7 cellular contexts compared by ENCODE assay signal in the genomic region with DNA sequence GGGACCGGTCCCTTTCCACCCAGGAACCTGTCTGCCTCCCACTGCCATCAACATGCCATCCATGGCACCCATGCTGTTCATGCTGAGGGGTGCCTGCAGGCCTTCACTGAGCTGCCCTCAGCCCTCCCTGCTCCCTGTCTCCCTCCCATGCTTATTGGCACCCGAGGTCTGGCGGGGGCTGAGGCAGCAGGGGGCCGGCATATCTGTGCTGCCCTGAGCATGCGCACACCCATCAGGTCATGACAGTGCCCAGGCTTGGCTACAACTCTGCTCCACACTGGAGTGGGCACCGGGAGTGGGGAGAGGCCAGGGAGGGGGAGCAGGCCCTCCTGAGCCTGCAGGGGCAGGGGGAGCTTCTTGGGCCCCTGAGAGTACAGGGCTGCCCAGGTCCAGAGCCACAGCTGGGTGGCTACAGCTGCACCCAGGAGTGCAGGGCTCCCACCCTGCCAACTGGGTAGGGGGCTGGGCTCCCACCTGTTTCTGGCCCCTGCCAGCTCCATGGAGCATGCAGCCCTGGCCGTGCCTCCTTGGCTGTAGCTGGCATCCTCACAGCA.
"Had no signal": no experiment of that assay in that cellular context is flagged by ENCODE, and none has a peak within 500 bp of the region (broad histone marks: within the 10 kb centered on the region; RNA-seq: fewer than 3 reads in every experiment).

No MANE protein-coding gene starts in this region.

- H3K9me3 ChIP-seq: HAP-1 had no signal

- H3K36me3 ChIP-seq: HAP-1 had no signal

- DNase-seq: GM23248, GOT3, H7, IMR-90 had no signal

- H2AFZ ChIP-seq: GM23248 had no signal

- FAIRE-seq: HTR-8/SVneo, K562 had no signal

- H3K4me3 ChIP-seq: GM23248, HAP-1, K562 had no signal

- H3K4me1 ChIP-seq: HAP-1 had no signal

- H3K27ac ChIP-seq: GM23248 had no signal

- H3K9ac ChIP-seq: GM23248 had no signal
